Comparison of ENCODE assay signal across 18 cellular contexts in the genomic region with DNA sequence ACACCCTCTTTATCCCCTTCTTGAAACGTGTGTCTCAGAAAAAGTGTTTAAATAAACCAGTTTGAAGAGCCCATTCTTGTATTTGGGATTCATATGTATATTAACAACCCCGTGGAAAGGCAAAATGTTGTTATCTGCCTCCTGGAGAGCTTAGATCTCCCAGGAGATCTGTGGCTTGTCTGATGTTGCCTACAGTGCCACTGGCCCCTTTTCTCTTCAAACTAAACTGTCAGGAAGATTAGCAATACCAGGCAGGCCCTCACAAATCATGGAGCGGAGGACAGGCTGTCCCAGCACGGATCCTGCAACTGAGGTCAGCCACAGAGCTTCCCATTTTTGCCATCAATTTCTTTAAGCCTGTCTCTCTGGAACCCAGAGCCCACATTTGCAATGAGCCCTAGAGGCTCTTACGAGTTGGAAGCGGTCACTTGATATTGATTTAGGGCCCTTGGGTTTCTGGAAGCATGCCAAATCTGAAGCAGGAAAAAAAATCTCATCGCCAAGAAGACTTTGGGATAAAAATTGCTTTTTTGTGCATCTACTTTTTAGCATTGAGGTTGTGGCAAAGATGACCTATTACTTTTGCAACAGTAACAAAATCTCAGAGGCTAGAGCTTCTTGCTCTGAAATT.
A peak's percentile ranks its signal among the peaks of the same experiment; 100 is the strongest.
DNase-seq lines count a peak whose midpoint lies in the region; TF ChIP-seq lines count a peak whose summit lies in the region.
"Had no signal": no experiment of that assay in that cellular context is flagged by ENCODE, and none has a peak within 500 bp of the region (broad histone marks: within the 10 kb centered on the region; RNA-seq: fewer than 3 reads in every experiment).

No MANE protein-coding gene starts in this region.

- H3K9ac ChIP-seq in adipocyte (ENCODE audit: low read length), result no peak overlapping the region

- H3K9me3 Mint-ChIP-seq in mesothelial cell of epicardium, result no peaks in the 10 kb centered on the region
- H3K9me3 Mint-ChIP-seq: activated naive CD8-positive, alpha-beta T cell treated with anti-CD3 and anti-CD28 coated beads for 36 hours; central memory CD8-positive, alpha-beta T cell; effector memory CD8-positive, alpha-beta T cell; IgD-negative memory B cell had no signal

- no peak overlapping the region for H2AFZ ChIP-seq in osteoblast (ENCODE audit: low read length)

- H3K27ac ChIP-seq in C4-2B (peak overlapping the region; percentile 83), osteoblast (ENCODE audit: low read depth, low read length) (no peak overlapping the region)

- H3K27me3 ChIP-seq in adipocyte (replicated peaks; ENCODE audit: control insufficient read depth, insufficient read depth, low read length), result peaks cover 3% of the 10 kb centered on the region
- peaks cover 30% of the 10 kb centered on the region for H3K27me3 ChIP-seq in osteoblast (ENCODE audit: insufficient read depth, low read length)

- H3K36me3 Mint-ChIP-seq in mesothelial cell of epicardium, result no peaks in the 10 kb centered on the region
- H3K36me3 Mint-ChIP-seq: activated naive CD8-positive, alpha-beta T cell treated with anti-CD3 and anti-CD28 coated beads for 36 hours; IgD-negative memory B cell had no signal

- H3K36me3 ChIP-seq in adipocyte (ENCODE audit: control insufficient read depth, insufficient read depth, low read length, severe bottlenecking) (no peaks in the 10 kb centered on the region), osteoblast (ENCODE audit: insufficient read depth, low read length) (no peaks in the 10 kb centered on the region)

- H3K9me3 ChIP-seq in adipocyte (ENCODE audit: control insufficient read depth, low read length) (no peaks in the 10 kb centered on the region), osteoblast (ENCODE audit: low read depth, low read length) (no peaks in the 10 kb centered on the region)

- DNase-seq in HT-29 (ENCODE audit: low spot score) (peak; percentile 2), adipocyte (ENCODE audit: low read depth) (no peak), mesothelial cell of epicardium (ENCODE audit: low spot score in 2 of 2, unreplicated experiment in 2 of 2) (no peak), NCI-H82 treated with DMSO at 0.1 percent for 48 hours (lab: John Stamatoyannopoulos, UW; ENCODE audit: unreplicated experiment) (no peak), osteoblast (ENCODE audit: insufficient read length, low spot score, missing footprints) (no peak), SK-N-DZ (ENCODE audit: low spot score) (no peak)
- DNase-seq: activated CD4-positive, alpha-beta T cell treated with anti-CD3 and anti-CD28 coated beads, Interleukin-2, amount 50 U/mL, for 4 hours; activated naive CD8-positive, alpha-beta T cell treated with anti-CD3 and anti-CD28 coated beads for 36 hours; activated T-cell treated with anti-CD3 and anti-CD28 coated beads, Interleukin-2, amount 50 U/mL, for 48 hours; effector memory CD8-positive, alpha-beta T cell; left colon; NCI-H1092; NCI-H526 treated with DMSO at 0.1 percent for 48 hours; stimulated activated CD4-positive, alpha-beta T cell treated with anti-CD3 and anti-CD28 coated beads, Interleukin-2, amount 100 ng/mL, for 48 hours had no signal

- H3K4me3 ChIP-seq in adipocyte (ENCODE audit: low read length) (peak overlapping the region; percentile 6), osteoblast (ENCODE audit: insufficient read depth, low read length) (no peak overlapping the region)

- no peaks in the 10 kb centered on the region for H3K27me3 Mint-ChIP-seq in mesothelial cell of epicardium (ENCODE audit: low read depth)
- H3K27me3 Mint-ChIP-seq: IgD-negative memory B cell had no signal

- H4K20me1 ChIP-seq in osteoblast (ENCODE audit: insufficient read depth, low read length), result no peaks in the 10 kb centered on the region

- no peak overlapping the region for H3K4me3 Mint-ChIP-seq in mesothelial cell of epicardium
- H3K4me3 Mint-ChIP-seq: activated naive CD8-positive, alpha-beta T cell treated with anti-CD3 and anti-CD28 coated beads for 36 hours; B cell; central memory CD8-positive, alpha-beta T cell; effector memory CD8-positive, alpha-beta T cell; IgD-negative memory B cell had no signal

- no peak overlapping the region for H3K4me2 ChIP-seq in osteoblast (ENCODE audit: insufficient read depth, low read length)

- peak overlapping the region; percentile 88 for H3K27ac Mint-ChIP-seq in mesothelial cell of epicardium
- H3K27ac Mint-ChIP-seq: B cell; effector memory CD8-positive, alpha-beta T cell; IgD-negative memory B cell had no signal

- peaks cover 21% of the 10 kb centered on the region for H3K4me1 ChIP-seq in adipocyte (ENCODE audit: control insufficient read depth, insufficient read depth, low read length)
- H3K4me1 ChIP-seq in osteoblast (ENCODE audit: insufficient read depth, low read length), result peaks cover 7% of the 10 kb centered on the region

- H3K79me2 ChIP-seq in osteoblast (ENCODE audit: insufficient read depth, low read length), result no peaks in the 10 kb centered on the region

- no peak for TF ChIP-seq CTCF in C4-2B (conservative IDR thresholded peaks at IDR 0.05)
- TF ChIP-seq CTCF in mesothelial cell of epicardium (IDR thresholded peaks at IDR 0.05; ENCODE audit: unreplicated experiment), result no peak
- no peak for TF ChIP-seq CTCF in osteoblast (IDR thresholded peaks at IDR 0.05; ENCODE audit: extremely low read depth, low read depth, low read length)

- peaks cover 79% of the 10 kb centered on the region for H3K4me1 Mint-ChIP-seq in mesothelial cell of epicardium
- H3K4me1 Mint-ChIP-seq: activated naive CD8-positive, alpha-beta T cell treated with anti-CD3 and anti-CD28 coated beads for 36 hours; central memory CD8-positive, alpha-beta T cell had no signal
